Comparison of ENCODE assay signal across 30 cellular contexts in genomic region chr10:15751048-15751447, GRCh38. TPM values are rescaled to one million over a fixed set of nuclear protein-coding genes. Genes with fewer than 3 reads are reported as not detected.
"Had no signal": no experiment of that assay in that cellular context is flagged by ENCODE, and none has a peak within 500 bp of the region (broad histone marks: within the 10 kb centered on the region; RNA-seq: fewer than 3 reads in every experiment).

No MANE protein-coding gene starts in this region.

- DNase-seq: activated B cell treated with CpG ODN at 0.5 μM for 24 hours; activated CD4-positive, alpha-beta memory T cell treated with anti-CD3 and anti-CD28 coated beads for 36 hours; activated CD4-positive, alpha-beta T cell treated with anti-CD3 and anti-CD28 coated beads for 4 hours; activated CD4-positive, alpha-beta T cell treated with anti-CD3 and anti-CD28 coated beads, Interleukin-2, amount 50 U/mL, for 1 hour; activated CD4-positive, CD25-positive, alpha-beta regulatory T cell treated with anti-CD3 and anti-CD28 coated beads, Interleukin-2, amount 50 U/mL, for 72 hours; activated CD8-positive, alpha-beta memory T cell treated with anti-CD3 and anti-CD28 coated beads, Interleukin-2, amount 50 U/mL, for 4 hours; activated gamma-delta T cell treated with Interleukin-2 at 50 U/mL for 16 hours; activated naive CD4-positive, alpha-beta T cell treated with anti-CD3 and anti-CD28 coated beads, Interleukin-2, amount 10 ng/mL, durations not matched to agents 7 days and 5 days; activated naive CD8-positive, alpha-beta T cell treated with anti-CD3 and anti-CD28 coated beads, Interleukin-2, amount 50 U/mL, for 24 hours; activated T-cell treated with anti-CD3 and anti-CD28 coated beads for 4 hours; activated T-cell treated with anti-CD3 and anti-CD28 coated beads, Interleukin-2, amount 50 U/mL, for 4 hours; anterior cingulate cortex; caudate nucleus; cerebellar nuclear complex; MM.1S; MV-4-11; NCI-H1092; NCI-H1436 treated with DMSO at 0.1 percent for 48 hours; NCI-H1694 treated with DMSO at 0.1 percent for 48 hours; NCI-H2029; NCI-H345; NCI-H524 treated with DMSO at 0.1 percent for 48 hours; SW 1271; T-helper 1 cell; T-helper 2 cell; T-helper 9 cell had no signal

- ATAC-seq: activated naive CD8-positive, alpha-beta T cell treated with anti-CD3 and anti-CD28 coated beads, Interleukin-2, amount 50 U/mL, for 24 hours; activated T-cell treated with anti-CD3 and anti-CD28 coated beads, Interleukin-2, amount 50 U/mL, for 4 hours; Panc1 had no signal

RNA-seq across cellular contexts. Expression of gene ITGA8, which starts 31.3 kb away (rescaled TPM):
- total RNA-seq: activated B cell treated with CpG ODN at 0.5 μM for 24 hours; activated CD4-positive, alpha-beta memory T cell treated with anti-CD3 and anti-CD28 coated beads for 36 hours; activated T-cell treated with anti-CD3 and anti-CD28 coated beads, Interleukin-2, amount 50 U/mL, for 4 hours; activated T-helper 1 cell treated with anti-CD3 and anti-CD28 coated beads, Interleukin-12 subunit alpha, Interleukin-12 subunit beta, Interleukin-2, Interleukin-4 antibody, amounts not matched to agents 30 ng/mL and 10 ng/mL and 1 ng/mL, durations not matched to agents 14 hours and 24 hours and 36 hours; LHCN-M2; NCI-H460 had no signal
